In the genomic region with DNA sequence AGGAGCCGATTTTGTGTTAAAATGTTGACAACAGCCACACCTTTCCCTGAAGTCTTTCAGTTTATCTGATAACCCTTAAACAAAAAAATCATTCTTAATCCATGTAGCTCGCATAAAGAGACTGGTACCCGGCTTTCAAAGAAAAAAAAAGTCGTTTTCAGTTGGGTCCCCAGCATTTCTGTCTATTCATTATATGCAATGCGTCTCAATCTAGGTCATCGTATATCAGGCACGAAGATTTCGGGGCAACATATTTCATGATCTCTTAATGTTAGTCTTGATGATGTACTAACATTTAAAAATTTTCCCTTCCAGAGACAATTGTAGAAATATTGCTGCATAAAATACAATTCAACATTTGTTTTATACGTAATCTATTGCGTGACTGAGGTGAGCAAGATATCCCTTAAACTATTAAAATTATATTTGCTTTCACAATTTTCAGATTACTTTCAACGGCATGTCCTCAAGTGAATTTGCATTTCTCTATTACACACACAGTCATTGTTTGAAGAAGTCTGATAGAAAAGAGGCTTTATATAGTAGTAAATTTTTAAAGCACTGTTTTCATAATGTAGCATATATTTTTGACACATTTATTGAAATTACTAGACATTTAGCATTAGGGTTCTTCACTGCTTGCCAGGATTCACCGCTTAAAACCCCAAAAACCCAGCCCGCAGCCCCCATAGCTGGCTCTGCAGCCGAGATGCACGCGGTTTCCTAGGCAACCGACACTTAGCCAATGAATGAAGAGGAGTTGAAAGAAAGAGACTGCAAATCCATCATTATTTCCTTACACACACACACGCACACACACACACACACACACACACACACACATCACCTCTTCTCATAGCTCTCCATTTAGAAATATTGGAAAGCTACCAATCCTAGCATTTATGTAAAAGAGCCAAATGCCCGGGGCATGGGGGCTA, we compare ENCODE assay signal across 8 cellular contexts. TPM values are rescaled to one million over a fixed set of nuclear protein-coding genes. Genes with fewer than 3 reads are reported as not detected.
DNase-seq lines count a peak whose midpoint lies in the region; ATAC-seq, FAIRE-seq and TF ChIP-seq lines count a peak whose summit lies in the region.

No MANE protein-coding gene starts in this region.

- peaks cover 38% of the 10 kb centered on the region for H3K4me1 Mint-ChIP-seq in type B pancreatic cell (ENCODE audit: unreplicated experiment)

- peaks cover 6% of the 10 kb centered on the region for H3K36me3 Mint-ChIP-seq in type B pancreatic cell

- peak overlapping the region; percentile 96 for H3K4me3 Mint-ChIP-seq in type B pancreatic cell

- FAIRE-seq in GM12891 (lab: Jason Lieb, UNC) = no peak

- ATAC-seq in lower lobe of right lung = no peak

- no peaks in the 10 kb centered on the region for H3K36me3 ChIP-seq in lower lobe of right lung

- DNase-seq in Daoy (ENCODE audit: low read depth) = peak; percentile 72
- DNase-seq in NCI-H2227 (lab: John Stamatoyannopoulos, UW; ENCODE audit: unreplicated experiment) = peak; percentile 94
- peak in 42 of 61 donors; percentile 23 to 87 (median 66) for DNase-seq in caudate nucleus (lab: John Stamatoyannopoulos, UW)
- DNase-seq in lower lobe of right lung = no peak
- DNase-seq in type B pancreatic cell (ENCODE audit: extremely low spot score, unreplicated experiment) = no peak
- no peak for DNase-seq in cortex of kidney (lab: John Stamatoyannopoulos, UW)
- DNase-seq in GM12891 (ENCODE audit: insufficient read length, low spot score) = no peak
- no peak for DNase-seq in GM19240 (ENCODE audit: insufficient read length, low spot score)

- TF ChIP-seq POLR2A in GM12891 (IDR thresholded peaks at IDR 0.05; ENCODE audit: low read depth, low read length) = no peak

- H3K27ac ChIP-seq in caudate nucleus (ENCODE audit: low read depth, low read length) (peak overlapping the region; percentile 91), lower lobe of right lung (no peak overlapping the region)

- H3K9me3 Mint-ChIP-seq in type B pancreatic cell = no peaks in the 10 kb centered on the region

- H3K27me3 Mint-ChIP-seq in type B pancreatic cell = peaks cover 67% of the 10 kb centered on the region

- intact Hi-C loops in lower lobe of right lung (cut with DNase I) = no loop called here

- peak overlapping the region; percentile 88 for H3K27ac Mint-ChIP-seq in type B pancreatic cell

- H3K27me3 ChIP-seq in lower lobe of right lung (ENCODE audit: low read depth) = peaks cover 96% of the 10 kb centered on the region

- H3K9me3 ChIP-seq in lower lobe of right lung = no peaks in the 10 kb centered on the region

- peaks cover 58% of the 10 kb centered on the region for H3K4me1 ChIP-seq in lower lobe of right lung

- TF ChIP-seq CTCF in lower lobe of right lung (IDR thresholded peaks at IDR 0.05) (no peak), type B pancreatic cell (conservative IDR thresholded peaks at IDR 0.05) (no peak)

- H3K4me3 ChIP-seq in lower lobe of right lung = peak overlapping the region; percentile 58

TF ChIP-seq in GM12891, 5 proteins besides CTCF, POLR2A, EP300 and RAD21:
- no peak for TF ChIP-seq SPI1 (IDR thresholded peaks at IDR 0.05; ENCODE audit: low read depth, low read length)
- TF ChIP-seq POLR2AphosphoS5 (IDR thresholded peaks at IDR 0.05; ENCODE audit: low read depth, low read length) = no peak
- TF ChIP-seq POU2F2 (IDR thresholded peaks at IDR 0.05; ENCODE audit: low read depth, low read length) = no peak
- no peak for TF ChIP-seq PAX5 (IDR thresholded peaks at IDR 0.05; ENCODE audit: insufficient read depth, low read length, severe bottlenecking)
- no peak for TF ChIP-seq TAF1 (IDR thresholded peaks at IDR 0.05; ENCODE audit: low read depth, low read length)

RNA-seq across cellular contexts. Expression of gene TUBB2B, which starts 3.1 kb away (rescaled TPM):
- total RNA-seq in Daoy (2014; rRNA removed; shearing (Covaris generic)) = 104 TPM in 2 replicates
- total RNA-seq in lower lobe of right lung (0.59 TPM), type B pancreatic cell (ENCODE audit: low replicate concordance) (37.8 and 158 TPM in 2 replicates)
- 33.4 TPM for polyA plus RNA-seq in GM12891 (2012; ENCODE audit: low read depth, missing spikeins)

RNA-seq across cellular contexts. Expression of gene PSMG4, which starts 28.2 kb away (rescaled TPM):
- 26.6 and 35.3 TPM in 2 replicates for total RNA-seq in Daoy (2014; rRNA removed; shearing (Covaris generic))
- total RNA-seq in lower lobe of right lung (19.1 TPM), type B pancreatic cell (ENCODE audit: low replicate concordance) (18.1 and 24.1 TPM in 2 replicates)
- 36.3 TPM for polyA plus RNA-seq in GM12891 (2012; ENCODE audit: low read depth, missing spikeins)

Comparison
In these comparisons a context has a peak if more than half of its experiments do, and no peak if none do; other contexts are left out.
1. DNase-seq: peak in Daoy (single experiment), NCI-H2227 (single experiment) and caudate nucleus (42 of 61); none in lower lobe of right lung (single experiment), type B pancreatic cell (single experiment), cortex of kidney (single experiment), GM12891 (single experiment) and GM19240 (single experiment).
2. RNA of gene TUBB2B, which starts 3.1 kb away (total RNA-seq): 37.8 to 158 TPM in type B pancreatic cell and 104 TPM in Daoy; 0.59 TPM in lower lobe of right lung (single experiment); every median in the first group is over 10 times any median in the second.